In genomic region chr4:84171871-84172270, GRCh38 we compare ENCODE assay signal across 28 cellular contexts.
"Had no signal": no experiment of that assay in that cellular context is flagged by ENCODE, and none has a peak within 500 bp of the region (broad histone marks: within the 10 kb centered on the region; RNA-seq: fewer than 3 reads in every experiment).

No MANE protein-coding gene starts in this region.

- H3K4me1 Mint-ChIP-seq: activated CD4-positive, alpha-beta T cell treated with anti-CD3 and anti-CD28 coated beads, Interleukin-2, amount 10 ng/mL, durations not matched to agents 24 days and 14 days; brain had no signal

- H3K9me3 ChIP-seq: adrenal gland, MG63 had no signal

- H3K27ac ChIP-seq: adrenal gland, cardiac muscle cell, PC-9, SK-N-MC, WERI-Rb-1 had no signal

- H3K36me3 ChIP-seq: adrenal gland, cardiac muscle cell, MG63, WERI-Rb-1 had no signal

- H3K27ac Mint-ChIP-seq: activated CD4-positive, alpha-beta T cell treated with anti-CD3 and anti-CD28 coated beads, Interleukin-2, amount 10 ng/mL, durations not matched to agents 24 days and 14 days; activated CD8-positive, alpha-beta T cell treated with anti-CD3 and anti-CD28 coated beads for 36 hours; activated naive CD4-positive, alpha-beta T cell treated with anti-CD3 and anti-CD28 coated beads for 36 hours; activated naive CD4-positive, alpha-beta T cell treated with anti-CD3 and anti-CD28 coated beads, Interleukin-2, amount 50 U/mL, for 72 hours; activated T-helper 2 cell treated with anti-CD3 and anti-CD28 coated beads, Interferon-gamma antibody, Interleukin-2, Interleukin-4, amounts not matched to agents 10 μg/mL and 5 μg/mL and 100 μg/mL, durations not matched to agents 14 hours and 24 hours and 36 hours; brain had no signal

- H3K4me3 Mint-ChIP-seq: activated CD4-positive, alpha-beta T cell treated with anti-CD3 and anti-CD28 coated beads, Interleukin-2, amount 10 ng/mL, durations not matched to agents 24 days and 14 days; activated CD8-positive, alpha-beta T cell treated with anti-CD3 and anti-CD28 coated beads for 36 hours; activated naive CD4-positive, alpha-beta T cell treated with anti-CD3 and anti-CD28 coated beads for 36 hours; brain had no signal

- H3K27me3 ChIP-seq: adrenal gland, cardiac muscle cell, MG63 had no signal

- H2AFZ ChIP-seq: PC-9 had no signal

- H3K4me1 ChIP-seq: adrenal gland had no signal

- H3K4me2 ChIP-seq: PC-9 had no signal

- ATAC-seq: activated CD8-positive, alpha-beta T cell treated with anti-CD3 and anti-CD28 coated beads for 36 hours; activated naive CD4-positive, alpha-beta T cell treated with anti-CD3 and anti-CD28 coated beads, Interleukin-2, amount 50 U/mL, for 72 hours had no signal

- H3K36me3 Mint-ChIP-seq: activated naive CD4-positive, alpha-beta T cell treated with anti-CD3 and anti-CD28 coated beads, Interleukin-2, amount 50 U/mL, for 72 hours; brain had no signal

- DNase-seq: activated CD4-positive, alpha-beta T cell treated with anti-CD3 and anti-CD28 coated beads, Interleukin-2, amount 10 ng/mL, durations not matched to agents 24 days and 14 days; activated CD4-positive, alpha-beta T cell treated with anti-CD3 and anti-CD28 coated beads, Interleukin-2, amount 50 U/mL, for 4 hours; activated CD8-positive, alpha-beta T cell treated with anti-CD3 and anti-CD28 coated beads for 36 hours; activated gamma-delta T cell treated with Interleukin-2 at 50 U/mL for 16 hours; activated naive CD4-positive, alpha-beta T cell treated with anti-CD3 and anti-CD28 coated beads for 36 hours; activated T-cell treated with anti-CD3 and anti-CD28 coated beads, Interleukin-2, amount 50 U/mL, for 1 hour; adrenal gland; anterior cingulate cortex; cerebellar nuclear complex; Karpas-422; KBM-7; MG63; NCI-H1092; NCI-H1436 treated with DMSO at 0.1 percent for 48 hours; NCI-H1694 treated with DMSO at 0.1 percent for 48 hours; NCI-H2029; NCI-H345; NCI-H524 treated with DMSO at 0.1 percent for 48 hours; NK-92 treated with Interleukin-12 subunit alpha and Interleukin-12 subunit beta, amount 100 ng/mL, for 24 hours; PC-9; Right ventricle myocardium superior; T1000; WERI-Rb-1 had no signal

- H3K9me3 Mint-ChIP-seq: activated CD4-positive, alpha-beta T cell treated with anti-CD3 and anti-CD28 coated beads, Interleukin-2, amount 10 ng/mL, durations not matched to agents 24 days and 14 days; activated CD8-positive, alpha-beta T cell treated with anti-CD3 and anti-CD28 coated beads for 36 hours; activated naive CD4-positive, alpha-beta T cell treated with anti-CD3 and anti-CD28 coated beads for 36 hours; activated T-helper 2 cell treated with anti-CD3 and anti-CD28 coated beads, Interferon-gamma antibody, Interleukin-2, Interleukin-4, amounts not matched to agents 10 μg/mL and 5 μg/mL and 100 μg/mL, durations not matched to agents 14 hours and 24 hours and 36 hours; brain had no signal

- H3K27me3 Mint-ChIP-seq: activated CD4-positive, alpha-beta T cell treated with anti-CD3 and anti-CD28 coated beads, Interleukin-2, amount 10 ng/mL, durations not matched to agents 24 days and 14 days had no signal

- H3K4me3 ChIP-seq: adrenal gland, cardiac muscle cell, MG63, PC-9, SK-N-MC had no signal
